In genomic region chrX:2662586-2662985, GRCh38 we compare ENCODE assay signal across 23 cellular contexts.
"Had no signal": no experiment of that assay in that cellular context is flagged by ENCODE, and none has a peak within 500 bp of the region (broad histone marks: within the 10 kb centered on the region; RNA-seq: fewer than 3 reads in every experiment).

No MANE protein-coding gene starts in this region.

- H3K27ac Mint-ChIP-seq: immature natural killer cell; nephron progenitor cell; stimulated activated memory B cell treated with anti-CD40 and anti-IgM and Interleukin-4, amounts not matched to agents 10 μg/mL and 1 μg/mL and 100 μg/mL, for 72 hours; type B pancreatic cell had no signal

- H3K36me3 ChIP-seq: prostate gland, right atrium auricular region, sigmoid colon, tibial artery had no signal

- H3K9me3 Mint-ChIP-seq: immature natural killer cell; naive thymus-derived CD8-positive, alpha-beta T cell; nephron progenitor cell; stimulated activated memory B cell treated with anti-CD40 and anti-IgM and Interleukin-4, amounts not matched to agents 10 μg/mL and 1 μg/mL and 100 μg/mL, for 72 hours; type B pancreatic cell had no signal

- H3K4me3 ChIP-seq: coronary artery, prostate gland, right atrium auricular region, sigmoid colon, testis, tibial artery had no signal

- H3K27me3 Mint-ChIP-seq: naive thymus-derived CD8-positive, alpha-beta T cell; stimulated activated memory B cell treated with anti-CD40 and anti-IgM and Interleukin-4, amounts not matched to agents 10 μg/mL and 1 μg/mL and 100 μg/mL, for 72 hours; type B pancreatic cell had no signal

- H3K27me3 ChIP-seq: right atrium auricular region, sigmoid colon, testis, tibial artery had no signal

- H3K4me1 ChIP-seq: prostate gland, right atrium auricular region had no signal

- H3K27ac ChIP-seq: coronary artery, prostate gland, right atrium auricular region, sigmoid colon, testis, tibial artery had no signal

- H3K4me1 Mint-ChIP-seq: immature natural killer cell, nephron progenitor cell had no signal

- H3K9me3 ChIP-seq: prostate gland, right atrium auricular region, sigmoid colon, testis, tibial artery had no signal

- H3K36me3 Mint-ChIP-seq: immature natural killer cell, type B pancreatic cell had no signal

- DNase-seq: effector memory CD4-positive, alpha-beta T cell; hypothalamus; immature natural killer cell; islet precursor cell; kidney glomerular epithelial cell; left colon; mammary epithelial cell; mesendoderm; naive thymus-derived CD8-positive, alpha-beta T cell; nephron progenitor cell; nucleus accumbens; sigmoid colon; stimulated activated CD4-positive, alpha-beta T cell treated with anti-CD3 and anti-CD28 coated beads, Interleukin-2, amount 100 ng/mL, for 24 hours; stimulated activated CD4-positive, alpha-beta T cell treated with anti-CD3 and anti-CD28 coated beads, Interleukin-4, amount 100 ng/mL, for 24 hours; stimulated activated naive CD8-positive, alpha-beta T cell treated with anti-CD3 and anti-CD28 coated beads, Interleukin-15, Interleukin-2, amounts not matched to agents 100 U/mL and 50 U/mL, for 24 hours; substantia nigra; testis; tibial artery had no signal

- ATAC-seq: left colon; naive thymus-derived CD8-positive, alpha-beta T cell; stimulated activated memory B cell treated with anti-CD40 and anti-IgM and Interleukin-4, amounts not matched to agents 10 μg/mL and 1 μg/mL and 100 μg/mL, for 72 hours; stimulated activated naive CD8-positive, alpha-beta T cell treated with anti-CD3 and anti-CD28 coated beads, Interleukin-15, Interleukin-2, amounts not matched to agents 100 U/mL and 50 U/mL, for 24 hours had no signal

- H3K4me3 Mint-ChIP-seq: immature natural killer cell; naive thymus-derived CD8-positive, alpha-beta T cell; nephron progenitor cell; stimulated activated memory B cell treated with anti-CD40 and anti-IgM and Interleukin-4, amounts not matched to agents 10 μg/mL and 1 μg/mL and 100 μg/mL, for 72 hours; type B pancreatic cell had no signal
